ENCODE assay signal across 10 cellular contexts in genomic region chr6:1315560-1316386, GRCh38.
DNase-seq lines count a peak whose midpoint lies in the region; ATAC-seq and TF ChIP-seq lines count a peak whose summit lies in the region.
"Had no signal": no experiment of that assay in that cellular context is flagged by ENCODE, and none has a peak within 500 bp of the region (broad histone marks: within the 10 kb centered on the region; RNA-seq: fewer than 3 reads in every experiment).

No MANE protein-coding gene starts in this region.

- H3K79me2 ChIP-seq in ACC112 (ENCODE audit: control insufficient read depth, insufficient read depth, low read length, unreplicated experiment) = no peaks in the 10 kb centered on the region

- H3K27me3 ChIP-seq in ACC112 (ENCODE audit: insufficient read depth, low read length) (peaks cover 50% of the 10 kb centered on the region), duodenal mucosa (ENCODE audit: control insufficient read depth in 1 of 2, insufficient read depth in 2 of 2, low read length in 2 of 2) (peaks cover 0 to 7% of the 10 kb centered on the region in 2 donors), HAP-1 (ENCODE audit: low read depth) (peaks cover 49% of the 10 kb centered on the region)

- H3K4me1 ChIP-seq in ACC112 (ENCODE audit: control insufficient read depth, insufficient read depth, low read length, unreplicated experiment) (no peaks in the 10 kb centered on the region), duodenal mucosa (ENCODE audit: control insufficient read depth in 1 of 2, insufficient read depth in 2 of 2, low read length in 2 of 2) (peaks cover 22 to 23% of the 10 kb centered on the region in 2 donors), HAP-1 (no peaks in the 10 kb centered on the region)

- peaks cover 9% of the 10 kb centered on the region for H3K9me3 Mint-ChIP-seq in nephron progenitor cell

- H3K27ac ChIP-seq in ACC112 (ENCODE audit: low read depth, low read length) (no peak overlapping the region), duodenal mucosa (ENCODE audit: low read depth, low read length) (no peak overlapping the region)
- H3K27ac ChIP-seq: VCaP had no signal

- ATAC-seq in HG02642 (IDR thresholded peaks at IDR 0.05; ENCODE audit: poor library complexity, unreplicated experiment) = no peak
- no peak for ATAC-seq in HG03439 (IDR thresholded peaks at IDR 0.05; ENCODE audit: unreplicated experiment)

- H3K4me3 Mint-ChIP-seq in nephron progenitor cell = peak overlapping the region; percentile 25

- H3K9me3 ChIP-seq in duodenal mucosa (ENCODE audit: control insufficient read depth in 1 of 2, low read length in 2 of 2) (no peaks in the 10 kb centered on the region), HAP-1 (no peaks in the 10 kb centered on the region)

- no peak overlapping the region for H2AFZ ChIP-seq in ACC112 (ENCODE audit: low read length, unreplicated experiment)

- in situ Hi-C loops in HAP-1 (cut with MboI; ENCODE audit: low sequenced_read_pairs) = no loop called here

- H3K27me3 Mint-ChIP-seq in nephron progenitor cell (ENCODE audit: low read depth, poor library complexity) = peaks cover 69% of the 10 kb centered on the region

- DNase-seq in HFF-Myc (ENCODE audit: extremely low read depth, low read depth) (no peak), nephron progenitor cell (no peak), HAP-1 (ENCODE audit: low spot score in 2 of 2) (no peak), NOMO-1 treated with DMSO at 0.1 percent for 48 hours (lab: John Stamatoyannopoulos, UW; ENCODE audit: unreplicated experiment) (no peak)
- DNase-seq: effector CD8-positive, alpha-beta T cell had no signal

- H3K36me3 ChIP-seq in ACC112 (ENCODE audit: insufficient read depth, low read length) (no peaks in the 10 kb centered on the region), duodenal mucosa (ENCODE audit: control insufficient read depth in 1 of 2, insufficient read depth in 2 of 2, low read length in 2 of 2) (no peaks in the 10 kb centered on the region), HAP-1 (replicated peaks) (no peaks in the 10 kb centered on the region)

- no peak overlapping the region for H3K9ac ChIP-seq in duodenal mucosa (ENCODE audit: low read depth in 1 of 2, low read length in 2 of 2)

- no peaks in the 10 kb centered on the region for H3K36me3 Mint-ChIP-seq in nephron progenitor cell (ENCODE audit: low read depth)

- peaks cover 22% of the 10 kb centered on the region for H3K4me1 Mint-ChIP-seq in nephron progenitor cell

- H3K4me3 ChIP-seq in ACC112 (ENCODE audit: low read depth, low read length) = peak overlapping the region; percentile 91
- H3K4me3 ChIP-seq in HFF-Myc (replicated peaks; ENCODE audit: low read depth, low read length) = peak overlapping the region; percentile 46
- peak overlapping the region; percentile 71 to 72 for H3K4me3 ChIP-seq in duodenal mucosa (ENCODE audit: low read depth in 1 of 2, low read length in 2 of 2)
- H3K4me3 ChIP-seq in HAP-1 = no peak overlapping the region

- no peak for TF ChIP-seq CTCF in HFF-Myc (IDR thresholded peaks at IDR 0.05; ENCODE audit: low read depth, low read length, missing control alignments)
- no peak for TF ChIP-seq CTCF in nephron progenitor cell (IDR thresholded peaks at IDR 0.05)

- no peak overlapping the region for H3K27ac Mint-ChIP-seq in nephron progenitor cell
